ENCODE assay signal across 16 cellular contexts in genomic region chr4:134147941-134148340, GRCh38. TPM values are rescaled to one million over a fixed set of nuclear protein-coding genes. Genes with fewer than 3 reads are reported as not detected.
DNase-seq lines count a peak whose midpoint lies in the region; ATAC-seq and TF ChIP-seq lines count a peak whose summit lies in the region.
"Had no signal": no experiment of that assay in that cellular context is flagged by ENCODE, and none has a peak within 500 bp of the region (broad histone marks: within the 10 kb centered on the region; RNA-seq: fewer than 3 reads in every experiment).

No MANE protein-coding gene starts in this region.

- no peak overlapping the region for H3K4me3 Mint-ChIP-seq in mesothelial cell of epicardium
- H3K4me3 Mint-ChIP-seq: CD4-positive, alpha-beta memory T cell; HFFc6 had no signal

- peak; percentile 37 for ATAC-seq in esophagus mucosa

- DNase-seq in epithelial cell of esophagus (ENCODE audit: low read depth), result peak; percentile 76
- no peak for DNase-seq in mesothelial cell of epicardium (ENCODE audit: low spot score in 2 of 2, unreplicated experiment in 2 of 2)
- DNase-seq in SW 1271 (lab: John Stamatoyannopoulos, UW), result no peak
- DNase-seq in NCI-H226, result no peak
- DNase-seq in mammary epithelial cell, result no peak
- DNase-seq: C1 segment of cervical spinal cord; Calu3; CD4-positive, alpha-beta memory T cell; COR-L47; DMS53; DMS79 treated with DMSO at 0.1 percent for 48 hours; GF-D8; GOT3; HFFc6 had no signal

- H3K27me3 Mint-ChIP-seq in mesothelial cell of epicardium (ENCODE audit: low read depth), result no peaks in the 10 kb centered on the region
- H3K27me3 Mint-ChIP-seq: CD4-positive, alpha-beta memory T cell had no signal

- H3K9ac ChIP-seq in mammary epithelial cell (ENCODE audit: insufficient read depth, low read length), result no peak overlapping the region

- H3K4me2 ChIP-seq in mammary epithelial cell (ENCODE audit: insufficient read depth, low read depth, low read length), result no peak overlapping the region

- no peak for TF ChIP-seq CTCF in epithelial cell of esophagus (IDR thresholded peaks at IDR 0.05; ENCODE audit: insufficient read depth, low read depth, low read length, missing control alignments)
- TF ChIP-seq CTCF in mesothelial cell of epicardium (IDR thresholded peaks at IDR 0.05; ENCODE audit: unreplicated experiment), result no peak
- TF ChIP-seq CTCF in mammary epithelial cell (conservative IDR thresholded peaks at IDR 0.05 in 1 of 2, IDR thresholded peaks at IDR 0.05 in 1 of 2; ENCODE audit: extremely low read depth in 1 of 2, insufficient read depth in 1 of 2, low read depth in 1 of 2, low read length in 2 of 2), result no peak

- no peaks in the 10 kb centered on the region for H3K36me3 Mint-ChIP-seq in mesothelial cell of epicardium
- H3K36me3 Mint-ChIP-seq: CD4-positive, alpha-beta memory T cell had no signal

- peaks cover 2% of the 10 kb centered on the region for H3K27me3 ChIP-seq in mammary epithelial cell (ENCODE audit: insufficient read depth, low read length)

- intact Hi-C loops in mammary epithelial cell (cut with micrococcal nuclease), result no loop called here

- no peak overlapping the region for H3K27ac ChIP-seq in mammary epithelial cell (ENCODE audit: insufficient read depth, low read depth, low read length)

- no peaks in the 10 kb centered on the region for H3K9me3 ChIP-seq in mammary epithelial cell (replicated peaks; ENCODE audit: insufficient read depth, low read length)

- H3K4me1 Mint-ChIP-seq in mesothelial cell of epicardium, result peaks cover 37% of the 10 kb centered on the region
- H3K4me1 Mint-ChIP-seq: CD4-positive, alpha-beta memory T cell had no signal

- H4K20me1 ChIP-seq in mammary epithelial cell (ENCODE audit: insufficient read depth, low read length), result no peaks in the 10 kb centered on the region

- H3K27ac Mint-ChIP-seq in mesothelial cell of epicardium, result peak overlapping the region; percentile 52
- H3K27ac Mint-ChIP-seq: CD4-positive, alpha-beta memory T cell; HFFc6 had no signal

- H3K9me3 Mint-ChIP-seq in mesothelial cell of epicardium, result peaks cover 3% of the 10 kb centered on the region

- H3K79me2 ChIP-seq in mammary epithelial cell (ENCODE audit: insufficient read depth, low read length), result no peaks in the 10 kb centered on the region

- in situ Hi-C loops in mammary epithelial cell (cut with MboI; ENCODE audit: low sequenced_read_pairs in 2 of 2), result no loop called here

- no peak overlapping the region for H3K4me3 ChIP-seq in epithelial cell of esophagus (ENCODE audit: low read length)
- no peak overlapping the region for H3K4me3 ChIP-seq in mammary epithelial cell (replicated peaks in 1 of 3; ENCODE audit: insufficient read depth in 1 of 3, low read depth in 2 of 3, low read length in 3 of 3)
- H3K4me3 ChIP-seq: HAP-1 had no signal

- H2AFZ ChIP-seq in mammary epithelial cell (ENCODE audit: low read depth, low read length), result no peak overlapping the region

- CTCF ChIA-PET in mammary epithelial cell (lab: Charles Lee; ENCODE audit: low non-redundant PET), result no interaction called here

- no peaks in the 10 kb centered on the region for H3K4me1 ChIP-seq in mammary epithelial cell (ENCODE audit: insufficient read depth, low read length)

- no peaks in the 10 kb centered on the region for H3K36me3 ChIP-seq in mammary epithelial cell (ENCODE audit: insufficient read depth, low read length)
- H3K36me3 ChIP-seq: HAP-1 had no signal

- no TSS peak for BruUV-seq in mammary epithelial cell (replicated peaks; lab: Mats Ljungman, UMichigan)

- dilution Hi-C loops in mammary epithelial cell (cut with HindIII; ENCODE audit: low sequenced_read_pairs), result no loop called here

RNA-seq across cellular contexts. Expression of gene PABPC4L, which starts 53.6 kb away (rescaled TPM):
- total RNA-seq in esophagus mucosa (0.28 TPM), mesothelial cell of epicardium (14.5 to 15.0 TPM (median 14.8 TPM) in 3 replicates), mammary epithelial cell (1 to 10 TPM in 1 of 2 donors, not detected in 1; 1.8 TPM)
- 0.03 TPM for polyA plus RNA-seq in mammary epithelial cell
- not detected for polyA minus RNA-seq in mammary epithelial cell
- total RNA-seq: Calu3; CD4-positive, alpha-beta memory T cell had no signal
- polyA plus RNA-seq: CD4-positive, alpha-beta memory T cell had no signal
